ENCODE assay signal across 17 cellular contexts in genomic region chrX:119541188-119541587, GRCh38. TPM values are rescaled to one million over a fixed set of nuclear protein-coding genes. Genes with fewer than 3 reads are reported as not detected.
DNase-seq lines count a peak whose midpoint lies in the region; ATAC-seq, FAIRE-seq and TF ChIP-seq lines count a peak whose summit lies in the region.
"Had no signal": no experiment of that assay in that cellular context is flagged by ENCODE, and none has a peak within 500 bp of the region (broad histone marks: within the 10 kb centered on the region; RNA-seq: fewer than 3 reads in every experiment).

No MANE protein-coding gene starts in this region.

- CTCF ChIA-PET in K562 (lab: Yijun Ruan, JAX; ENCODE audit: low intra/inter-chr PET ratio): no interaction called here
- CTCF ChIA-PET in GM10248 (lab: Yijun Ruan, JAX): no interaction called here
- CTCF ChIA-PET in Caco-2 (lab: Charles Lee): no interaction called here

- H3K4me3 ChIP-seq in K562: no peak overlapping the region
- H3K4me3 ChIP-seq in Caco-2 (ENCODE audit: low read depth, low read length): no peak overlapping the region
- H3K4me3 ChIP-seq: thoracic aorta had no signal

- H3K36me3 Mint-ChIP-seq in immature natural killer cell (peaks cover 0 to 5% (median 0%) of the 10 kb centered on the region in 3 donors), Caco-2 (ENCODE audit: insufficient read depth, unreplicated experiment) (peaks cover 6% of the 10 kb centered on the region)

- H3K27ac Mint-ChIP-seq in immature natural killer cell (no peak overlapping the region), Caco-2 (ENCODE audit: unreplicated experiment) (no peak overlapping the region)
- H3K27ac Mint-ChIP-seq: CD14-positive monocyte had no signal

- H3K4me3 Mint-ChIP-seq in immature natural killer cell (no peak overlapping the region), Caco-2 (ENCODE audit: unreplicated experiment) (no peak overlapping the region)
- H3K4me3 Mint-ChIP-seq: CD14-positive monocyte had no signal

- H3K4me1 ChIP-seq in K562 (replicated peaks in 1 of 2; ENCODE audit: control insufficient read depth in 2 of 2, insufficient read depth in 2 of 2, low read length in 2 of 2) (no peaks in the 10 kb centered on the region; a peak in 1 of 5 replicates), Caco-2 (no peaks in the 10 kb centered on the region)

- intact Hi-C loops in K562 (cut with micrococcal nuclease) (no loop called here), Caco-2 (cut with micrococcal nuclease; ENCODE audit: unreplicated experiment) (no loop called here)

- no peak overlapping the region for H3K4me2 ChIP-seq in K562 (ENCODE audit: insufficient read depth, low read length)

- no peak for TF ChIP-seq EP300 in K562 (IDR thresholded peaks at IDR 0.05; ENCODE audit: low read length)

- no peak overlapping the region for H2AFZ ChIP-seq in K562 (ENCODE audit: low read depth, low read length)

- BruUV-seq in K562 (replicated peaks; lab: Mats Ljungman, UMichigan) (no TSS peak), Caco-2 (replicated peaks; lab: Mats Ljungman, UMichigan) (no TSS peak)

- FAIRE-seq in K562 (lab: Jason Lieb, UNC): no peak

- no peaks in the 10 kb centered on the region for H3K4me1 Mint-ChIP-seq in immature natural killer cell
- no peaks in the 10 kb centered on the region for H3K4me1 Mint-ChIP-seq in Caco-2 (ENCODE audit: low read depth, unreplicated experiment)
- H3K4me1 Mint-ChIP-seq: CD14-positive monocyte had no signal

- no peak for TF ChIP-seq RAD21 in K562 (CRISPR knock-in tag; conservative IDR thresholded peaks at IDR 0.05 in 1 of 2, IDR thresholded peaks at IDR 0.05 in 1 of 2)

- no peaks in the 10 kb centered on the region; the same call in 1 of the 2 replicates for H4K20me1 ChIP-seq in K562 (replicated peaks; ENCODE audit: control insufficient read depth, insufficient read depth, low read length)

- TF ChIP-seq CTCF in K562 (IDR thresholded peaks at IDR 0.05 in 2 of 3, conservative IDR thresholded peaks at IDR 0.05 in 1 of 3; ENCODE audit: insufficient read depth in 2 of 3, low read depth in 1 of 3, low read length in 3 of 3): no peak
- no peak for TF ChIP-seq CTCF in GM10248 (IDR thresholded peaks at IDR 0.05; ENCODE audit: control extremely low read depth, extremely low read depth, low read depth, missing control alignments)
- no peak for TF ChIP-seq CTCF in Caco-2 (IDR thresholded peaks at IDR 0.05; ENCODE audit: insufficient read depth in 1 of 2, low read depth in 1 of 2, low read length in 1 of 2, severe bottlenecking in 1 of 2, unreplicated experiment in 1 of 2)

- no peaks in the 10 kb centered on the region for H3K9me3 Mint-ChIP-seq in immature natural killer cell
- H3K9me3 Mint-ChIP-seq in Caco-2 (ENCODE audit: unreplicated experiment): no peaks in the 10 kb centered on the region
- H3K9me3 Mint-ChIP-seq: CD14-positive monocyte had no signal

- H3K27me3 ChIP-seq in K562 (ENCODE audit: control insufficient read depth in 2 of 2, insufficient read depth in 2 of 2, low read length in 2 of 2): no peaks in the 10 kb centered on the region
- no peaks in the 10 kb centered on the region for H3K27me3 ChIP-seq in Caco-2 (replicated peaks; ENCODE audit: control insufficient read depth, insufficient read depth, low read length)

- no peaks in the 10 kb centered on the region for H3K9me3 ChIP-seq in K562 (replicated peaks; ENCODE audit: control insufficient read depth, insufficient read depth, low read depth, low read length)
- no peaks in the 10 kb centered on the region for H3K9me3 ChIP-seq in Caco-2
- H3K9me3 ChIP-seq: thoracic aorta had no signal

- no peak overlapping the region for H3K27ac ChIP-seq in K562 (ENCODE audit: extremely low read depth, low read depth, low read length)
- H3K27ac ChIP-seq: thoracic aorta had no signal

- TF ChIP-seq POLR2A in K562 (conservative IDR thresholded peaks at IDR 0.05): no peak

- POLR2A ChIA-PET in K562 (lab: Yijun Ruan, JAX) (interaction anchor here (0.7 kb wide), 1 partner anchor 10 kb away, joined by 3 read pairs; no protein-coding TSS in a partner anchor), GM10248 (lab: Yijun Ruan, JAX) (no interaction called here), Caco-2 (lab: Charles Lee) (no interaction called here)

- DNase-seq in AG08395 (ENCODE audit: low spot score): peak; percentile 48
- peak; percentile 67 for DNase-seq in HS-5 (ENCODE audit: low read depth)
- DNase-seq in K562 (ENCODE audit: extremely low read depth in 1 of 4, low spot score in 3 of 4): no peak
- peak; percentile 69 for DNase-seq in iris pigment epithelial cell (ENCODE audit: low read depth)
- DNase-seq in GM10248 (ENCODE audit: extremely low spot score): no peak
- no peak for DNase-seq in immature natural killer cell
- DNase-seq in Caco-2: no peak
- DNase-seq: activated CD4-positive, alpha-beta T cell treated with anti-CD3 and anti-CD28 coated beads, Interleukin-2, amount 50 U/mL, for 1 hour; activated naive CD4-positive, alpha-beta T cell treated with anti-CD3 and anti-CD28 coated beads, Interleukin-2, amount 50 U/mL, for 16 hours; effector CD4-positive, alpha-beta T cell; KBM-7; left cardiac atrium; NCI-H2227 treated with DMSO at 0.1 percent for 48 hours; occipital lobe had no signal

- H3K36me3 ChIP-seq in K562 (ENCODE audit: control insufficient read depth, insufficient read depth, low read length) (peaks cover 21% of the 10 kb centered on the region; the same call in 2 of the 3 replicates), Caco-2 (ENCODE audit: control insufficient read depth, insufficient read depth, low read length) (no peaks in the 10 kb centered on the region)

- in situ Hi-C loops in K562 (cut with MboI): no loop called here

- H3K9ac ChIP-seq in K562 (ENCODE audit: insufficient read depth in 1 of 2, low read depth in 2 of 2, low read length in 2 of 2): no peak overlapping the region

- WGBS in K562 (ENCODE audit: insufficient coverage, low coverage, missing lambda C conversion rate): 94% methylated on average over 2 of the region's 4 CpGs

- H3K27me3 Mint-ChIP-seq in immature natural killer cell (ENCODE audit: low read depth in 3 of 3) (peaks cover 0 to 3% (median 2%) of the 10 kb centered on the region in 3 donors), Caco-2 (ENCODE audit: insufficient read depth, unreplicated experiment) (no peaks in the 10 kb centered on the region)

- H3K79me2 ChIP-seq in K562 (ENCODE audit: control insufficient read depth, insufficient read depth, low read length): no peaks in the 10 kb centered on the region

- ATAC-seq in K562 (no peak), HG02884 (IDR thresholded peaks at IDR 0.05; ENCODE audit: unreplicated experiment) (no peak)
- ATAC-seq: left cardiac atrium had no signal

- peaks cover 3% of the 10 kb centered on the region for H3K9me1 ChIP-seq in K562 (ENCODE audit: control insufficient read depth, insufficient read depth, low read length)

TF ChIP-seq in K562, 482 proteins besides CTCF, POLR2A, EP300 and RAD21:
- 0 out of 2 replicates have a peak, but pooled peaks have one; percentile 6 for TF ChIP-seq ZNF316 (IDR thresholded peaks at IDR 0.05)
- no peak for TF ChIP-seq KLF1 (tag; IDR thresholded peaks at IDR 0.05)
- no peak for TF ChIP-seq RCOR1 (IDR thresholded peaks at IDR 0.05; ENCODE audit: borderline replicate concordance in 1 of 2, low read depth in 2 of 2, low read length in 2 of 2)

RNA-seq across cellular contexts. Expression of gene STEEP1, which starts 24.0 kb away (rescaled TPM):
- total RNA-seq in K562 (2011; cell fraction: chromatin; rRNA removed; ENCODE audit: low replicate concordance): 19.0 and 20.6 TPM in 2 replicates
- 15.7 and 16.5 TPM in 2 replicates for total RNA-seq in K562 (2011; cell fraction: nucleolus; rRNA removed)
- 16.4 and 17.2 TPM in 2 replicates for total RNA-seq in K562 (2011; cell fraction: nucleoplasm; rRNA removed)
- total RNA-seq in K562 (2014; rRNA removed): 70.0 and 71.9 TPM in 2 replicates
- total RNA-seq in K562 (2014; rRNA removed; fragmentation: Illumina TruSeq; extraction: Trizol): 71.8 and 74.7 TPM in 2 replicates
- total RNA-seq in K562 (2015; rRNA removed; fragmentation: Illumina TruSeq; extraction: Trizol): 73.7 and 74.6 TPM in 2 replicates
- total RNA-seq in K562 (2021): 40.3 and 40.7 TPM in 2 replicates
- 20.8 and 28.0 TPM in 2 replicates for polyA plus RNA-seq in K562 (2011; rRNA removed)
- 14.3 and 21.8 TPM in 2 replicates for polyA plus RNA-seq in K562 (2011; cell fraction: cytosol; rRNA removed)
- polyA plus RNA-seq in K562 (2011; cell fraction: nucleus; rRNA removed): 11.0 and 12.4 TPM in 2 replicates
- polyA plus RNA-seq in K562 (2012): 28.8 and 42.9 TPM in 2 replicates
- polyA plus RNA-seq in K562 (2014; fragmentation: Illumina TruSeq; extraction: Trizol): 48.5 and 54.5 TPM in 2 replicates
- 10 to 100 TPM; 15.0 to 22.5 TPM for polyA plus RNA-seq in K562 (2014; fragmentation: Nextera tagmentation; extraction: Ambion mirVana)
- polyA plus RNA-seq in K562 (2014; rRNA removed): 37.7 and 45.5 TPM in 2 replicates
- 68.3 and 71.4 TPM in 2 replicates for polyA minus RNA-seq in K562 (2011; rRNA and poly(A)+ RNA removed)
- polyA minus RNA-seq in K562 (2011; cell fraction: cytosol; rRNA and poly(A)+ RNA removed): 22.2 and 25.8 TPM in 2 replicates
- 7.7 and 12.0 TPM in 2 replicates for polyA minus RNA-seq in K562 (2011; cell fraction: nucleus; rRNA and poly(A)+ RNA removed)
- 10 to 100 TPM in 2 of 3 donors, 1 to 10 TPM in 1; 5.5 to 21.1 (median 11.2) TPM for polyA plus RNA-seq in immature natural killer cell
- total RNA-seq in Caco-2 (2022): 22.7 and 29.2 TPM in 2 replicates

RNA-seq across cellular contexts. Expression of gene UBE2A, which starts 33.2 kb away (rescaled TPM):
- 39.3 and 70.1 TPM in 2 replicates for total RNA-seq in K562 (2011; cell fraction: chromatin; rRNA removed; ENCODE audit: low replicate concordance)
- total RNA-seq in K562 (2011; cell fraction: nucleolus; rRNA removed): 23.3 and 40.1 TPM in 2 replicates
- total RNA-seq in K562 (2011; cell fraction: nucleoplasm; rRNA removed): 53.6 and 74.2 TPM in 2 replicates
- total RNA-seq in K562 (2014; rRNA removed) (21.6 and 24.5 TPM in 2 replicates), K562 (2014; rRNA removed; fragmentation: Illumina TruSeq; extraction: Trizol) (41.3 and 44.5 TPM in 2 replicates), K562 (2015; rRNA removed; fragmentation: Illumina TruSeq; extraction: Trizol) (46.9 and 47.8 TPM in 2 replicates), K562 (2021) (48.7 and 52.6 TPM in 2 replicates), Caco-2 (2022) (49.6 and 52.9 TPM in 2 replicates)
- polyA plus RNA-seq in K562 (2011; rRNA removed) (51.4 and 75.4 TPM in 2 replicates), K562 (2014; fragmentation: Illumina TruSeq; extraction: Trizol) (80.0 and 87.6 TPM in 2 replicates), K562 (2014; fragmentation: Nextera tagmentation; extraction: Ambion mirVana) (10 to 100 TPM; 23.8 to 34.0 TPM), K562 (2014; rRNA removed) (54.9 and 82.9 TPM in 2 replicates), immature natural killer cell (10 to 100 TPM; 72.8 to 96.1 (median 76.0) TPM)
- 42.5 and 43.2 TPM in 2 replicates for polyA plus RNA-seq in K562 (2011; cell fraction: cytosol; rRNA removed)
- polyA plus RNA-seq in K562 (2011; cell fraction: nucleus; rRNA removed): 46.8 and 61.7 TPM in 2 replicates
- polyA plus RNA-seq in K562 (2012): 47.9 and 70.3 TPM in 2 replicates
- polyA minus RNA-seq in K562 (2011; rRNA and poly(A)+ RNA removed): 25.4 and 28.5 TPM in 2 replicates
- 26.7 and 34.5 TPM in 2 replicates for polyA minus RNA-seq in K562 (2011; cell fraction: cytosol; rRNA and poly(A)+ RNA removed)
- 18.2 and 28.0 TPM in 2 replicates for polyA minus RNA-seq in K562 (2011; cell fraction: nucleus; rRNA and poly(A)+ RNA removed)

Comparison
In these comparisons a context has a peak if more than half of its experiments do, and no peak if none do; other contexts are left out.
1. DNase-seq: peak in AG08395 (single experiment), HS-5 (single experiment) and iris pigment epithelial cell (single experiment); none in K562 (0 of 4), GM10248 (single experiment), immature natural killer cell (0 of 3) and Caco-2 (0 of 2).